In genomic region chr10:69130251-69130650, GRCh38 we compare ENCODE assay signal across 18 cellular contexts. TPM values are rescaled to one million over a fixed set of nuclear protein-coding genes. Genes with fewer than 3 reads are reported as not detected.
DNase-seq lines count a peak whose midpoint lies in the region; ATAC-seq lines count a peak whose summit lies in the region.
"Had no signal": no experiment of that assay in that cellular context is flagged by ENCODE, and none has a peak within 500 bp of the region (broad histone marks: within the 10 kb centered on the region; RNA-seq: fewer than 3 reads in every experiment).

No MANE protein-coding gene starts in this region.

- H3K4me3 ChIP-seq in adipocyte (ENCODE audit: low read length) = no peak overlapping the region
- H3K4me3 ChIP-seq: ascending aorta, lung, upper lobe of right lung had no signal

- no peaks in the 10 kb centered on the region for H3K27me3 ChIP-seq in adipocyte (replicated peaks; ENCODE audit: control insufficient read depth, insufficient read depth, low read length)
- H3K27me3 ChIP-seq: ascending aorta, upper lobe of right lung had no signal

- peak; percentile 20 for ATAC-seq in Right ventricle myocardium superior (ENCODE audit: poor library complexity)
- no peak for ATAC-seq in Right ventricle myocardium inferior
- no peak for ATAC-seq in GM18517 (IDR thresholded peaks at IDR 0.05; ENCODE audit: unreplicated experiment)
- ATAC-seq in HG03439 (IDR thresholded peaks at IDR 0.05; ENCODE audit: unreplicated experiment) = no peak
- ATAC-seq: CD8-positive, alpha-beta T cell; upper lobe of right lung had no signal

- H3K9me3 ChIP-seq in adipocyte (ENCODE audit: control insufficient read depth, low read length) = no peaks in the 10 kb centered on the region
- H3K9me3 ChIP-seq: ascending aorta, upper lobe of right lung had no signal

- peaks cover 31% of the 10 kb centered on the region for H3K4me1 ChIP-seq in adipocyte (ENCODE audit: control insufficient read depth, insufficient read depth, low read length)

- H3K9ac ChIP-seq in adipocyte (ENCODE audit: low read length) = no peak overlapping the region

- H3K36me3 ChIP-seq in adipocyte (ENCODE audit: control insufficient read depth, insufficient read depth, low read length, severe bottlenecking) = peaks cover 21% of the 10 kb centered on the region

- no peak for DNase-seq in Right ventricle myocardium superior
- no peak for DNase-seq in Right ventricle myocardium inferior (ENCODE audit: missing footprints)
- DNase-seq in adipocyte (ENCODE audit: low read depth) = peak; percentile 15
- peak; percentile 8 for DNase-seq in glomerular visceral epithelial cell (ENCODE audit: extremely low spot score)
- peak; percentile 18 for DNase-seq in stromal cell of bone marrow (ENCODE audit: low read depth)
- no peak for DNase-seq in activated gamma-delta T cell treated with Interleukin-2 at 50 U/mL for 16 hours
- DNase-seq: activated CD4-positive, CD25-positive, alpha-beta regulatory T cell; activated effector memory CD4-positive, alpha-beta T cell treated with Interleukin-2 at 50 U/mL for 16 hours; CD8-positive, alpha-beta T cell; NCI-H1930; retina; SIG-M5; stimulated activated naive CD4-positive, alpha-beta T cell; upper lobe of right lung had no signal

- intact Hi-C loops in Right ventricle myocardium superior (cut with DNase I) (no loop called here), Right ventricle myocardium inferior (cut with DNase I) (no loop called here)

RNA-seq across cellular contexts. Expression of gene VPS26A, which starts 6.3 kb away (rescaled TPM):
- total RNA-seq in Right ventricle myocardium superior = 34.8 TPM
- total RNA-seq in Right ventricle myocardium inferior = 32.5 TPM

RNA-seq across cellular contexts. Expression of gene SRGN, which starts 42.3 kb away (rescaled TPM):
- total RNA-seq in Right ventricle myocardium superior (37.5 TPM), Right ventricle myocardium inferior (50.2 TPM)

RNA-seq across cellular contexts. Expression of gene SUPV3L1, which starts 49.8 kb away (rescaled TPM):
- total RNA-seq in Right ventricle myocardium superior = 36.4 TPM
- total RNA-seq in Right ventricle myocardium inferior = 40.1 TPM

Comparison
In these comparisons a context has a peak if more than half of its experiments do, and no peak if none do; other contexts are left out.
1. DNase-seq: peak in adipocyte (single experiment), glomerular visceral epithelial cell (single experiment) and stromal cell of bone marrow (single experiment); none in Right ventricle myocardium superior (single experiment), Right ventricle myocardium inferior (single experiment) and activated gamma-delta T cell treated with Interleukin-2 at 50 U/mL for 16 hours (single experiment).